ENCODE assay signal across 8 cellular contexts in the genomic region with DNA sequence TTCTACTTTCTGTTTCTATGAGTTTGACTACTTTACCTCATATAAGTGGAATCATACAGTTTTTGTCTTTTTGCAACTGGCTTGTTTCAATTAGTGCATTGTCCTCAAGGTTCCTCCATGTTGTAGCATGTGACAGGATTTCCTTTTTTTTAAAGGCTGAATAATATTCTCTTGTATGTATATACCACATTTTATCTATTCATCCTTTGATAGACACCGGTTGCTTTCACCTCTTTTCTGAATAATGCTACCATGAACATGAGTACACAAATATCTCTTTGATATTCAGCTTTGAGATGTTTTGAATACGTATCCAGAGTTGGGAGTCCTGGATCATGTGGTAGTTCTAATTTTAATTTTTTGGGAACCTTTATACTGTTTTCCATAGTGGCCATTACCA.
"Had no signal": no experiment of that assay in that cellular context is flagged by ENCODE, and none has a peak within 500 bp of the region (broad histone marks: within the 10 kb centered on the region; RNA-seq: fewer than 3 reads in every experiment).

No MANE protein-coding gene starts in this region.

- H3K4me3 ChIP-seq: GM23248, HAP-1, K562 had no signal

- DNase-seq: GM23248, GOT3, H7, HFFc6, IMR-90 had no signal

- H3K9me3 ChIP-seq: HAP-1 had no signal

- H3K4me3 Mint-ChIP-seq: HFFc6 had no signal

- H3K36me3 ChIP-seq: HAP-1 had no signal

- H3K9me3 Mint-ChIP-seq: HFFc6 had no signal

- H3K27ac ChIP-seq: GM23248 had no signal

- H3K27ac Mint-ChIP-seq: HFFc6 had no signal

- ATAC-seq: HCT116, K562 had no signal
